In the genomic region with DNA sequence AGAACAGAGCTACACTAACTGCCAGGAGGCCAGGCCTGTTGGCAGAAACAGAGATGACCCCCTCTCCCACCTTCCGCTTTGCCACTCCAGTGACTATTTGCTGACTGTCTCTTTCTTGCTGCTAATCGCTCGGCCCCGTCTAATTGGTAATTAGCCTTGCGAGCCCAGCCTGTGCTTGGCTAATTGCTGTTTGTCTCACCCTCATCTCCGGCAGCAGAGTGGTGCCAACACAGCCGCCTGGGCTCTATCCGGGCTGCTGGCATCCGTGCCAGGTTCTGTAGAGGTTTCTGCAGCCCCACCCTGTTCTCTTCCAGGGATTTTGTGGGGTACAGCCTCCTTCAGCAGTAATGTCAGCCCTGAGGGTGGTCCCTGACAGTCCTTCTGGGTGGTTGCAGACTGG, we compare ENCODE assay signal across 20 cellular contexts. TPM values are rescaled to one million over a fixed set of nuclear protein-coding genes. Genes with fewer than 3 reads are reported as not detected.
A peak's percentile ranks its signal among the peaks of the same experiment; 100 is the strongest.
DNase-seq lines count a peak whose midpoint lies in the region; ATAC-seq lines count a peak whose summit lies in the region.
"Had no signal": no experiment of that assay in that cellular context is flagged by ENCODE, and none has a peak within 500 bp of the region (broad histone marks: within the 10 kb centered on the region; RNA-seq: fewer than 3 reads in every experiment).

No MANE protein-coding gene starts in this region.

- H3K27ac Mint-ChIP-seq in activated naive CD8-positive, alpha-beta T cell treated with anti-CD3 and anti-CD28 coated beads, Interleukin-2, amount 10 ng/mL, durations not matched to agents 7 days and 5 days: no peak overlapping the region
- H3K27ac Mint-ChIP-seq in activated naive CD8-positive, alpha-beta T cell treated with anti-CD3 and anti-CD28 coated beads, Interleukin-2, amount 50 U/mL, for 24 hours: no peak overlapping the region
- H3K27ac Mint-ChIP-seq: CD4-positive, CD25-positive, alpha-beta regulatory T cell; H9; T-cell had no signal

- H3K36me3 Mint-ChIP-seq in activated naive CD8-positive, alpha-beta T cell treated with anti-CD3 and anti-CD28 coated beads, Interleukin-2, amount 10 ng/mL, durations not matched to agents 7 days and 5 days: no peaks in the 10 kb centered on the region
- no peaks in the 10 kb centered on the region for H3K36me3 Mint-ChIP-seq in activated naive CD8-positive, alpha-beta T cell treated with anti-CD3 and anti-CD28 coated beads, Interleukin-2, amount 50 U/mL, for 24 hours (ENCODE audit: low read depth)
- H3K36me3 Mint-ChIP-seq: CD4-positive, CD25-positive, alpha-beta regulatory T cell; T-cell had no signal

- POLR2A ChIA-PET in activated naive CD8-positive, alpha-beta T cell treated with anti-CD3 and anti-CD28 coated beads, Interleukin-2, amount 10 ng/mL, durations not matched to agents 7 days and 5 days (lab: Charles Lee): no interaction called here

- ATAC-seq in activated naive CD8-positive, alpha-beta T cell treated with anti-CD3 and anti-CD28 coated beads, Interleukin-2, amount 10 ng/mL, durations not matched to agents 7 days and 5 days (ENCODE audit: low read depth): no peak
- no peak for ATAC-seq in activated naive CD8-positive, alpha-beta T cell treated with anti-CD3 and anti-CD28 coated beads, Interleukin-2, amount 50 U/mL, for 24 hours
- ATAC-seq in GM18517 (IDR thresholded peaks at IDR 0.05; ENCODE audit: unreplicated experiment): no peak
- ATAC-seq in HG03460 (IDR thresholded peaks at IDR 0.05; ENCODE audit: unreplicated experiment): no peak
- ATAC-seq in GM21423 (IDR thresholded peaks at IDR 0.05; ENCODE audit: unreplicated experiment): no peak
- ATAC-seq: Panc1, T-cell had no signal

- peaks cover 43% of the 10 kb centered on the region for H3K27me3 Mint-ChIP-seq in activated naive CD8-positive, alpha-beta T cell treated with anti-CD3 and anti-CD28 coated beads, Interleukin-2, amount 10 ng/mL, durations not matched to agents 7 days and 5 days
- H3K27me3 Mint-ChIP-seq in activated naive CD8-positive, alpha-beta T cell treated with anti-CD3 and anti-CD28 coated beads, Interleukin-2, amount 50 U/mL, for 24 hours: peaks cover 33% of the 10 kb centered on the region

- no peaks in the 10 kb centered on the region for H3K9me3 Mint-ChIP-seq in activated naive CD8-positive, alpha-beta T cell treated with anti-CD3 and anti-CD28 coated beads, Interleukin-2, amount 10 ng/mL, durations not matched to agents 7 days and 5 days
- H3K9me3 Mint-ChIP-seq in activated naive CD8-positive, alpha-beta T cell treated with anti-CD3 and anti-CD28 coated beads, Interleukin-2, amount 50 U/mL, for 24 hours: no peaks in the 10 kb centered on the region
- H3K9me3 Mint-ChIP-seq: T-cell had no signal

- peak; percentile 6 for DNase-seq in activated naive CD8-positive, alpha-beta T cell treated with anti-CD3 and anti-CD28 coated beads, Interleukin-2, amount 10 ng/mL, durations not matched to agents 7 days and 5 days
- DNase-seq in activated naive CD8-positive, alpha-beta T cell treated with anti-CD3 and anti-CD28 coated beads, Interleukin-2, amount 50 U/mL, for 24 hours: no peak
- peak; percentile 18 for DNase-seq in NCI-H1694 treated with DMSO at 0.1 percent for 48 hours (lab: John Stamatoyannopoulos, UW)
- peak; percentile 9 for DNase-seq in cerebellar cortex (ENCODE audit: low spot score)
- peak; percentile 70 for DNase-seq in retina
- DNase-seq: ACHN; AML-193; Calu3; CD4-positive, CD25-positive, alpha-beta regulatory T cell; DMS53; NCI-H2029; NCI-H2171; Right ventricle myocardium superior; SK-N-SH; T-cell had no signal

- H3K4me1 Mint-ChIP-seq in activated naive CD8-positive, alpha-beta T cell treated with anti-CD3 and anti-CD28 coated beads, Interleukin-2, amount 10 ng/mL, durations not matched to agents 7 days and 5 days: peaks cover 3% of the 10 kb centered on the region
- no peaks in the 10 kb centered on the region for H3K4me1 Mint-ChIP-seq in activated naive CD8-positive, alpha-beta T cell treated with anti-CD3 and anti-CD28 coated beads, Interleukin-2, amount 50 U/mL, for 24 hours
- H3K4me1 Mint-ChIP-seq: CD4-positive, CD25-positive, alpha-beta regulatory T cell had no signal

- H3K4me3 Mint-ChIP-seq in activated naive CD8-positive, alpha-beta T cell treated with anti-CD3 and anti-CD28 coated beads, Interleukin-2, amount 10 ng/mL, durations not matched to agents 7 days and 5 days: no peak overlapping the region
- no peak overlapping the region for H3K4me3 Mint-ChIP-seq in activated naive CD8-positive, alpha-beta T cell treated with anti-CD3 and anti-CD28 coated beads, Interleukin-2, amount 50 U/mL, for 24 hours
- H3K4me3 Mint-ChIP-seq: CD4-positive, CD25-positive, alpha-beta regulatory T cell; H9; T-cell had no signal

RNA-seq across cellular contexts. Expression of a gene that starts 27.4 kb away (rescaled TPM):
- 100 to 1,000 TPM; 104 to 110 TPM for total RNA-seq in activated naive CD8-positive, alpha-beta T cell treated with anti-CD3 and anti-CD28 coated beads, Interleukin-2, amount 10 ng/mL, durations not matched to agents 7 days and 5 days

RNA-seq across cellular contexts. Expression of a gene that starts 53.0 kb away (rescaled TPM):
- total RNA-seq in activated naive CD8-positive, alpha-beta T cell treated with anti-CD3 and anti-CD28 coated beads, Interleukin-2, amount 10 ng/mL, durations not matched to agents 7 days and 5 days: under 1 TPM in 1 of 2 experiments, not detected in 1; 0.50 TPM
